Comparison of ENCODE assay signal across 7 cellular contexts in genomic region chr6:65984089-65984488, GRCh38.
"Had no signal": no experiment of that assay in that cellular context is flagged by ENCODE, and none has a peak within 500 bp of the region (broad histone marks: within the 10 kb centered on the region; RNA-seq: fewer than 3 reads in every experiment).

No MANE protein-coding gene starts in this region.

- H3K4me3 ChIP-seq: GM12878 had no signal

- ATAC-seq: GM12878 had no signal

- FAIRE-seq: GM12878, GM12891, GM12892, GM18507, GM19239 had no signal

- DNase-seq: GDM1, GF-D8 had no signal
